Comparison of ENCODE assay signal across 12 cellular contexts in the genomic region with DNA sequence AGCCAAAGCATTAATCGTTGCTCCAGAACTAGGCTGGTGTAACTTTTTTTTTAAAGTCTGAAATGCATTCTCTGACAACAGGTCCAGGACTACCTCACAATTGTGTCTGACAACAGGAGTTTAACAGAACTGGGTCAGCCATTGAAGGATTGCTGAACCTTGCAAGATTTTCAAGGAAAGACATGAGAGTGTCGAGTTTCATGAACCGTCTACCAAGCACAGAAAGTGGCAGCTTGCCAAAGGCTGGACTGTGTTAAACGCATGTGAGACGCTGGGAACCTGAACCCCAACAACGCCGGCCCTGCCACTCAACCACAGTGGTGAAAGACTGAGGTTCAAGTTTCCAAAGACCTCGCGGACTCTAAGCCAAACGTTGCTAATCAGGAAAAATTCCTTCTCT.
DNase-seq lines count a peak whose midpoint lies in the region; TF ChIP-seq lines count a peak whose summit lies in the region.
"Had no signal": no experiment of that assay in that cellular context is flagged by ENCODE, and none has a peak within 500 bp of the region (broad histone marks: within the 10 kb centered on the region; RNA-seq: fewer than 3 reads in every experiment).

No MANE protein-coding gene starts in this region.

- peaks cover 0 to 56% (median 30%) of the 10 kb centered on the region in 4 donors for H3K4me1 ChIP-seq in tibial artery

- H3K4me3 ChIP-seq in kidney epithelial cell (ENCODE audit: low read depth, low read length) (no peak overlapping the region), tibial artery (no peak overlapping the region)
- H3K4me3 ChIP-seq: upper lobe of left lung had no signal

- TF ChIP-seq CTCF in kidney epithelial cell (IDR thresholded peaks at IDR 0.05; ENCODE audit: insufficient read depth, low read length, poor library complexity, severe bottlenecking): no peak
- no peak for TF ChIP-seq CTCF in tibial artery (IDR thresholded peaks at IDR 0.05)

- no peaks in the 10 kb centered on the region for H3K27me3 ChIP-seq in kidney epithelial cell (ENCODE audit: control insufficient read depth, insufficient read depth, low read length)
- no peaks in the 10 kb centered on the region for H3K27me3 ChIP-seq in tibial artery
- H3K27me3 ChIP-seq: neutrophil, upper lobe of left lung had no signal

- intact Hi-C loops in tibial artery (cut with DNase I; ENCODE audit: low total_unique reads): no loop called here

- DNase-seq in NCI-H2227 (lab: John Stamatoyannopoulos, UW; ENCODE audit: unreplicated experiment): peak; percentile 37
- DNase-seq in NCI-H2227 treated with DMSO at 0.1 percent for 48 hours (lab: John Stamatoyannopoulos, UW): no peak
- peak; percentile 95 for DNase-seq in amniotic epithelial cell (ENCODE audit: low read depth)
- peak; percentile 54 for DNase-seq in kidney epithelial cell (ENCODE audit: low read depth)
- peak; percentile 71 to 76 for DNase-seq in tibial artery
- no peak for DNase-seq in HPDE6-E6E7 (ENCODE audit: extremely low spot score)
- no peak for DNase-seq in mesenteric fat pad (ENCODE audit: low spot score)
- DNase-seq in T-helper 2 cell: no peak
- DNase-seq: ACHN had no signal

- H3K9me3 ChIP-seq in tibial artery: no peaks in the 10 kb centered on the region
- H3K9me3 ChIP-seq: neutrophil, upper lobe of left lung had no signal

- H3K36me3 ChIP-seq in kidney epithelial cell (ENCODE audit: control insufficient read depth, insufficient read depth, low read length) (no peaks in the 10 kb centered on the region), tibial artery (peaks cover 0 to 1% (median 0%) of the 10 kb centered on the region in 3 donors)
- H3K36me3 ChIP-seq: neutrophil, upper lobe of left lung had no signal

- no peak overlapping the region for H3K27ac ChIP-seq in tibial artery
- H3K27ac ChIP-seq: neutrophil, VCaP had no signal

Comparison
In these comparisons a context has a peak if more than half of its experiments do, and no peak if none do; other contexts are left out.
1. DNase-seq: peak in NCI-H2227 (single experiment), amniotic epithelial cell (single experiment), kidney epithelial cell (single experiment) and tibial artery (2 of 2); none in NCI-H2227 treated with DMSO at 0.1 percent for 48 hours (single experiment), HPDE6-E6E7 (single experiment), mesenteric fat pad (single experiment) and T-helper 2 cell (0 of 5).